Comparison of ENCODE assay signal across 2 cellular contexts in genomic region chr11:86232556-86232955, GRCh38.
A peak's percentile ranks its signal among the peaks of the same experiment; 100 is the strongest.
TF ChIP-seq lines count a peak whose summit lies in the region.

No MANE protein-coding gene starts in this region.

TF ChIP-seq in HEK293, 187 proteins besides CTCF, POLR2A, EP300 and RAD21:
- TF ChIP-seq ZNF274 (IDR thresholded peaks at IDR 0.05; ENCODE audit: low read length), result no peak
- no peak for TF ChIP-seq ZNF274 (tag by site-specific recombination; IDR thresholded peaks at IDR 0.05; ENCODE audit: borderline replicate concordance)
- TF ChIP-seq ZNF10 (tag by site-specific recombination; IDR thresholded peaks at IDR 0.05), result peak; percentile 97
TF ChIP-seq in HEK293: peak in this region for 1.

TF ChIP-seq in K562, 482 proteins besides CTCF, POLR2A, EP300 and RAD21:
- TF ChIP-seq ZNF134 (CRISPR knock-in tag; conservative IDR thresholded peaks at IDR 0.05) (peak; percentile 96), ZNF639 (CRISPR knock-in tag; conservative IDR thresholded peaks at IDR 0.05 in 1 of 2, IDR thresholded peaks at IDR 0.05 in 1 of 2) (no peak)
